29 cellular contexts compared by ENCODE assay signal in genomic region chr20:1973921-1974440, GRCh38. TPM values are rescaled to one million over a fixed set of nuclear protein-coding genes. Genes with fewer than 3 reads are reported as not detected.
"Had no signal": no experiment of that assay in that cellular context is flagged by ENCODE, and none has a peak within 500 bp of the region (broad histone marks: within the 10 kb centered on the region; RNA-seq: fewer than 3 reads in every experiment).

No MANE protein-coding gene starts in this region.

- H3K4me3 Mint-ChIP-seq: natural killer cell; neural crest cell; stimulated activated naive CD8-positive, alpha-beta T cell treated with anti-CD3 and anti-CD28 coated beads, Interleukin-15, amount 100 ng/mL, for 72 hours had no signal

- H3K4me3 ChIP-seq: dorsolateral prefrontal cortex, gastrocnemius medialis, lower lobe of right lung, prostate gland, right atrium auricular region, smooth muscle cell, suprapubic skin, transverse colon, upper lobe of right lung, uterus had no signal

- H3K4me1 Mint-ChIP-seq: natural killer cell; stimulated activated naive CD8-positive, alpha-beta T cell treated with anti-CD3 and anti-CD28 coated beads, Interleukin-15, amount 100 ng/mL, for 72 hours had no signal

- H3K27ac Mint-ChIP-seq: natural killer cell; stimulated activated naive CD8-positive, alpha-beta T cell treated with anti-CD3 and anti-CD28 coated beads, Interleukin-15, amount 100 ng/mL, for 72 hours had no signal

- H3K36me3 ChIP-seq: gastrocnemius medialis, lower lobe of right lung, prostate gland, right atrium auricular region, suprapubic skin, transverse colon, upper lobe of right lung, uterus had no signal

- DNase-seq: dorsolateral prefrontal cortex; effector CD4-positive, alpha-beta T cell; foreskin fibroblast; gastrocnemius medialis; head of caudate nucleus; kidney; left ventricle myocardium superior; lower lobe of right lung; natural killer cell; nucleus accumbens; stimulated activated CD4-positive, alpha-beta T cell treated with anti-CD3 and anti-CD28 coated beads, Interleukin-12 subunit alpha, Interleukin-12 subunit beta, amount 100 ng/mL, for 4 hours; stimulated activated CD4-positive, alpha-beta T cell treated with anti-CD3 and anti-CD28 coated beads, Interleukin-1b, Interleukin-23, amount 100 ng/mL, for 48 hours; stimulated activated CD4-positive, alpha-beta T cell treated with anti-CD3 and anti-CD28 coated beads, Interleukin-4, amount 100 ng/mL, for 1 hour; stimulated activated CD8-positive, alpha-beta memory T cell treated with anti-CD3 and anti-CD28 coated beads, Interleukin-4, amount 100 ng/mL, for 48 hours; stimulated activated naive CD4-positive, alpha-beta T cell; stimulated activated naive CD8-positive, alpha-beta T cell treated with anti-CD3 and anti-CD28 coated beads, Interleukin-15, amount 100 ng/mL, for 72 hours; transverse colon; upper lobe of right lung; uterus had no signal

- H3K9me3 Mint-ChIP-seq: natural killer cell; neural crest cell; stimulated activated naive CD8-positive, alpha-beta T cell treated with anti-CD3 and anti-CD28 coated beads, Interleukin-15, amount 100 ng/mL, for 72 hours had no signal

- H3K27ac ChIP-seq: dorsolateral prefrontal cortex, epithelial cell of prostate, gastrocnemius medialis, lower lobe of right lung, prostate gland, right atrium auricular region, suprapubic skin, transverse colon, upper lobe of right lung, uterus had no signal

- H3K4me1 ChIP-seq: gastrocnemius medialis, lower lobe of right lung, prostate gland, right atrium auricular region, suprapubic skin, transverse colon, upper lobe of right lung, uterus had no signal

- H3K27me3 ChIP-seq: right atrium auricular region, uterus had no signal

- H3K36me3 Mint-ChIP-seq: natural killer cell had no signal

- H3K4me2 ChIP-seq: smooth muscle cell had no signal

- H3K9me3 ChIP-seq: gastrocnemius medialis, lower lobe of right lung, prostate gland, right atrium auricular region, suprapubic skin, transverse colon, upper lobe of right lung, uterus had no signal

RNA-seq across cellular contexts. Expression of gene PDYN, which starts 19.9 kb away (rescaled TPM):
- total RNA-seq: esophagus mucosa, gastrocnemius medialis, glomerular endothelial cell, kidney, left ventricle myocardium superior, lower lobe of right lung, natural killer cell, osteocyte, right atrium auricular region, sciatic nerve, smooth muscle cell, suprapubic skin, transverse colon, upper lobe of right lung, uterus had no signal
- polyA plus RNA-seq: smooth muscle cell had no signal
